ENCODE assay signal across 8 cellular contexts in the genomic region with DNA sequence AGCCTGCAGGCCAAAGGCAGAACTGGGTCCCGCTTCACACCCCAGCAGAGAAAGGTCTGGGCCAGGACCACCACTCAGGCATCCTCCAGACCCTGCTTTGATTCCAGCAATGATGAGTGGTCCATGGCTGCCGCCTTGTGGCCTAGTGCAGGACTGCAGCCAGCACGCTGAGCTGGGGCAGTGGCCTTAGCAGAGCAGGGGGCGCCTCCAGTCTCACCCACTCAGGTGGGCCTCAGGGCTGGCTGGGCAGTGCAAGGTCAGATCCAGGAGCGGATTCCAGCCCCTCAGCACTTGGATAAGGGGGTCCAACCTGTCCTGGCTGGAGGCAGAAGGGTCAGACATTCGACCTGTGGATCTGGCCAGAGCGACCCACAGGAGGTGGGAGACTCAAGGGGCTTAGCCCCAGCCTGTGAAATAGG. TPM values are rescaled to one million over a fixed set of nuclear protein-coding genes. Genes with fewer than 3 reads are reported as not detected.
DNase-seq lines count a peak whose midpoint lies in the region; ATAC-seq and TF ChIP-seq lines count a peak whose summit lies in the region.

No MANE protein-coding gene starts in this region.

- no peak overlapping the region for H2AFZ ChIP-seq in hepatocyte

- TF ChIP-seq CTCF in adrenal gland (IDR thresholded peaks at IDR 0.05) (peak; percentile 84 to 94 (median 92)), hepatocyte (IDR thresholded peaks at IDR 0.05; ENCODE audit: poor library complexity) (peak; percentile 82)

- no peaks in the 10 kb centered on the region for H4K20me1 ChIP-seq in hepatocyte (ENCODE audit: insufficient read depth, poor library complexity, severe bottlenecking)

- H3K36me3 ChIP-seq in adrenal gland (replicated peaks in 1 of 2), result peaks cover 0 to 52% of the 10 kb centered on the region in 2 donors
- no peaks in the 10 kb centered on the region for H3K36me3 ChIP-seq in hepatocyte (replicated peaks; ENCODE audit: insufficient read depth, low read depth)

- ATAC-seq in HG02623 (IDR thresholded peaks at IDR 0.05; ENCODE audit: unreplicated experiment), result no peak

- DNase-seq in ELF-1 (ENCODE audit: low read depth, low spot score) (peak; percentile 88), HUDEP-2 (lab: John Stamatoyannopoulos, UW; ENCODE audit: unreplicated experiment in 76 of 76) (peak in 40 of 76 experiments; percentile 3 to 61 (median 26)), T-helper 2 cell (peak in 4 of 5 experiments; percentile 28 to 65 (median 48)), adrenal gland (peak; percentile 43 to 87 (median 68)), hepatocyte (ENCODE audit: low spot score) (peak; percentile 70), middle frontal gyrus (ENCODE audit: extremely low spot score, low spot score) (no peak)
- peak; percentile 40 to 68 for DNase-seq in stimulated activated CD4-positive, alpha-beta T cell treated with anti-CD3 and anti-CD28 coated beads, Interleukin-12 subunit alpha, Interleukin-12 subunit beta, amount 100 ng/mL, for 24 hours (ENCODE audit: low read depth in 2 of 2)

- H3K9me3 ChIP-seq in adrenal gland (replicated peaks in 1 of 3) (no peaks in the 10 kb centered on the region), hepatocyte (ENCODE audit: low read depth) (no peaks in the 10 kb centered on the region)

- H3K4me1 ChIP-seq in adrenal gland (replicated peaks in 1 of 2), result peaks cover 4 to 13% of the 10 kb centered on the region in 2 donors
- H3K4me1 ChIP-seq in hepatocyte (ENCODE audit: insufficient read depth), result peaks cover 5% of the 10 kb centered on the region

- no peaks in the 10 kb centered on the region for H3K79me2 ChIP-seq in hepatocyte

- H3K27me3 ChIP-seq in adrenal gland, result no peaks in the 10 kb centered on the region
- H3K27me3 ChIP-seq in hepatocyte, result peaks cover 14% of the 10 kb centered on the region

- WGBS in adrenal gland, 4 donors, result 51 to 67% (median 57%) methylated on average over 3 to 7 of the region's 7 CpGs
- WGBS in hepatocyte (ENCODE audit: low lambda C conversion rate, missing lambda C conversion rate), result 61% methylated on average over 7 of the region's 7 CpGs

- H3K27ac ChIP-seq in adrenal gland (peak overlapping the region in 2 of 5 donors; percentile 3 to 35), hepatocyte (no peak overlapping the region)

- H3K9me2 ChIP-seq in hepatocyte (replicated peaks; ENCODE audit: insufficient read depth), result no peaks in the 10 kb centered on the region

- no peak overlapping the region for H3K4me2 ChIP-seq in hepatocyte

- intact Hi-C loops in adrenal gland (cut with DNase I), result no loop called here

- TF ChIP-seq POLR2A in adrenal gland (IDR thresholded peaks at IDR 0.05), result no peak

- H3K4me3 ChIP-seq in adrenal gland, result no peak overlapping the region
- H3K4me3 ChIP-seq in hepatocyte, result no peak overlapping the region

RNA-seq across cellular contexts. Expression of gene PDE2A, which starts 9.6 kb away (rescaled TPM):
- total RNA-seq in adrenal gland (100 to 1,000 TPM in 2 of 8 donors, 10 to 100 TPM in 6; 52.3 to 226 (median 60.8) TPM), hepatocyte (2.2 and 3.5 TPM in 2 replicates)
- polyA plus RNA-seq in adrenal gland (100 to 1,000 TPM in 1 of 3 donors, 10 to 100 TPM in 2; 70.4 to 106 (median 82.5) TPM), hepatocyte (0.60 and 1.1 TPM in 2 replicates)

Comparison
In these comparisons a context has a peak if more than half of its experiments do, and no peak if none do; other contexts are left out.
1. RNA of gene PDE2A, which starts 9.6 kb away (total RNA-seq): 52.3 to 226 TPM in adrenal gland; 2.2 to 3.5 TPM in hepatocyte; every median in the first group is over 10 times any median in the second.